In genomic region chr16:20001856-20002707, GRCh38 we compare ENCODE assay signal across 1 cellular context.
A peak's percentile ranks its signal among the peaks of the same experiment; 100 is the strongest.
TF ChIP-seq lines count a peak whose summit lies in the region.

No MANE protein-coding gene starts in this region.

TF ChIP-seq in HepG2, 621 proteins besides CTCF, POLR2A, EP300 and RAD21 (continued from another document and continues in another):
- TF ChIP-seq HINFP (CRISPR knock-in tag; IDR thresholded peaks at IDR 0.05; ENCODE audit: low read depth) (peak; percentile 47; the same call in 1 of the 2 replicates), REPIN1 (CRISPR knock-in tag; IDR thresholded peaks at IDR 0.05; ENCODE audit: borderline replicate concordance, low read depth) (no peak), TOPORS (CRISPR knock-in tag; IDR thresholded peaks at IDR 0.05) (no peak), ZNF232 (CRISPR knock-in tag; IDR thresholded peaks at IDR 0.05; ENCODE audit: borderline replicate concordance) (no peak), STAT5B (CRISPR knock-in tag; IDR thresholded peaks at IDR 0.05) (no peak), BCL6 (CRISPR knock-in tag; IDR thresholded peaks at IDR 0.05) (no peak), ZBTB2 (CRISPR knock-in tag; IDR thresholded peaks at IDR 0.05; ENCODE audit: low read depth) (no peak), ZNF746 (CRISPR knock-in tag; IDR thresholded peaks at IDR 0.05) (no peak; the same call in 1 of the 2 replicates), PBX2 (CRISPR knock-in tag; IDR thresholded peaks at IDR 0.05) (no peak), ZNF431 (CRISPR knock-in tag; IDR thresholded peaks at IDR 0.05; ENCODE audit: borderline replicate concordance, low read depth) (peak; percentile 78), ZBTB4 (CRISPR knock-in tag; IDR thresholded peaks at IDR 0.05; ENCODE audit: borderline replicate concordance) (no peak), NR2F6 (IDR thresholded peaks at IDR 0.05) (no peak), NR2F6 (CRISPR knock-in tag; IDR thresholded peaks at IDR 0.05) (peak; percentile 42; the same call in 1 of the 2 replicates), PATZ1 (CRISPR knock-in tag; IDR thresholded peaks at IDR 0.05) (no peak; the same call in none of the 2 replicates), SRSF4 (IDR thresholded peaks at IDR 0.05; ENCODE audit: low read depth, low read length, poor library complexity, severe bottlenecking) (no peak), KLF16 (CRISPR knock-in tag; IDR thresholded peaks at IDR 0.05) (no peak), ARNT (IDR thresholded peaks at IDR 0.05) (no peak), ZBTB26 (CRISPR knock-in tag; IDR thresholded peaks at IDR 0.05; ENCODE audit: borderline replicate concordance) (no peak), ZNF101 (CRISPR knock-in tag; IDR thresholded peaks at IDR 0.05; ENCODE audit: borderline replicate concordance, low read depth) (no peak), FOSL1 (CRISPR knock-in tag; IDR thresholded peaks at IDR 0.05; ENCODE audit: borderline replicate concordance) (no peak), KDM2A (CRISPR knock-in tag; IDR thresholded peaks at IDR 0.05; ENCODE audit: borderline replicate concordance, low read depth) (no peak), FOXJ3 (CRISPR knock-in tag; IDR thresholded peaks at IDR 0.05; ENCODE audit: borderline replicate concordance) (no peak), ZNF720 (CRISPR knock-in tag; IDR thresholded peaks at IDR 0.05) (no peak), ISL2 (CRISPR knock-in tag; IDR thresholded peaks at IDR 0.05) (no peak), ZNF362 (CRISPR knock-in tag; IDR thresholded peaks at IDR 0.05; ENCODE audit: borderline replicate concordance) (no peak), HMGA1 (CRISPR knock-in tag; conservative IDR thresholded peaks at IDR 0.05) (no peak), E2F5 (CRISPR knock-in tag; conservative IDR thresholded peaks at IDR 0.05) (no peak), ZNF549 (CRISPR knock-in tag; IDR thresholded peaks at IDR 0.05) (no peak), AGO2 (optimal IDR thresholded peaks at IDR 0.05; ENCODE audit: low read depth, low read length) (no peak), CREB1 (IDR thresholded peaks at IDR 0.05) (no peak), CREB1 (CRISPR knock-in tag; IDR thresholded peaks at IDR 0.05) (no peak), SAP130 (CRISPR knock-in tag; IDR thresholded peaks at IDR 0.05; ENCODE audit: low read depth) (peak; percentile 47; the same call in 1 of the 2 replicates), MED13 (CRISPR knock-in tag; IDR thresholded peaks at IDR 0.05) (no peak), REXO4 (CRISPR knock-in tag; IDR thresholded peaks at IDR 0.05; ENCODE audit: borderline replicate concordance) (no peak), ZNF782 (CRISPR knock-in tag; IDR thresholded peaks at IDR 0.05; ENCODE audit: borderline replicate concordance) (no peak), RARG (CRISPR knock-in tag; IDR thresholded peaks at IDR 0.05; ENCODE audit: low read depth) (no peak), ZNF251 (CRISPR knock-in tag; IDR thresholded peaks at IDR 0.05) (no peak), ZNF569 (CRISPR knock-in tag; IDR thresholded peaks at IDR 0.05; ENCODE audit: borderline replicate concordance) (no peak), ELF3 (CRISPR knock-in tag; IDR thresholded peaks at IDR 0.05) (no peak; the same call in 1 of the 2 replicates), KDM4B (CRISPR knock-in tag; IDR thresholded peaks at IDR 0.05) (no peak), SUZ12 (IDR thresholded peaks at IDR 0.05; ENCODE audit: low read depth, low read length) (no peak), KDM3A (CRISPR knock-in tag; IDR thresholded peaks at IDR 0.05; ENCODE audit: low read depth) (no peak), AKAP8 (CRISPR knock-in tag; IDR thresholded peaks at IDR 0.05) (peak; percentile 71; the same call in 1 of the 2 replicates), TSC22D2 (CRISPR knock-in tag; IDR thresholded peaks at IDR 0.05; ENCODE audit: borderline replicate concordance) (no peak), PRPF4 (IDR thresholded peaks at IDR 0.05; ENCODE audit: low read depth, low read length, poor library complexity, severe bottlenecking) (no peak), SMARCE1 (IDR thresholded peaks at IDR 0.05; ENCODE audit: borderline replicate concordance) (no peak), SP5 (CRISPR knock-in tag; IDR thresholded peaks at IDR 0.05; ENCODE audit: borderline replicate concordance, low read depth) (no peak), MTA1 (CRISPR knock-in tag; IDR thresholded peaks at IDR 0.05; ENCODE audit: borderline replicate concordance) (no peak), ZBTB42 (CRISPR knock-in tag; IDR thresholded peaks at IDR 0.05) (no peak), ATF4 (CRISPR knock-in tag; IDR thresholded peaks at IDR 0.05) (0 out of 4 replicates have a peak, but pooled peaks of 1 of the 2 experiments have one; percentile 27), HIC2 (CRISPR knock-in tag; IDR thresholded peaks at IDR 0.05; ENCODE audit: low read depth) (0 out of 2 replicates have a peak, but pooled peaks have one; percentile 58), ZNF382 (CRISPR knock-in tag; IDR thresholded peaks at IDR 0.05; ENCODE audit: borderline replicate concordance) (no peak), RXRB (CRISPR knock-in tag; IDR thresholded peaks at IDR 0.05; ENCODE audit: borderline replicate concordance) (peak; percentile 39; the same call in 1 of the 2 replicates), CBX5 (CRISPR knock-in tag; IDR thresholded peaks at IDR 0.05; ENCODE audit: borderline replicate concordance) (no peak), GFI1 (CRISPR knock-in tag; IDR thresholded peaks at IDR 0.05; ENCODE audit: borderline replicate concordance) (no peak), ADNP (CRISPR knock-in tag; IDR thresholded peaks at IDR 0.05) (no peak; the same call in 1 of the 2 replicates), ZNF775 (CRISPR knock-in tag; IDR thresholded peaks at IDR 0.05; ENCODE audit: borderline replicate concordance) (no peak), ZNF430 (CRISPR knock-in tag; IDR thresholded peaks at IDR 0.05) (peak; percentile 75; the same call in 1 of the 2 replicates), STAG1 (CRISPR knock-in tag; IDR thresholded peaks at IDR 0.05) (no peak), ZFP36L2 (CRISPR knock-in tag; IDR thresholded peaks at IDR 0.05) (no peak)
